In the genomic region with DNA sequence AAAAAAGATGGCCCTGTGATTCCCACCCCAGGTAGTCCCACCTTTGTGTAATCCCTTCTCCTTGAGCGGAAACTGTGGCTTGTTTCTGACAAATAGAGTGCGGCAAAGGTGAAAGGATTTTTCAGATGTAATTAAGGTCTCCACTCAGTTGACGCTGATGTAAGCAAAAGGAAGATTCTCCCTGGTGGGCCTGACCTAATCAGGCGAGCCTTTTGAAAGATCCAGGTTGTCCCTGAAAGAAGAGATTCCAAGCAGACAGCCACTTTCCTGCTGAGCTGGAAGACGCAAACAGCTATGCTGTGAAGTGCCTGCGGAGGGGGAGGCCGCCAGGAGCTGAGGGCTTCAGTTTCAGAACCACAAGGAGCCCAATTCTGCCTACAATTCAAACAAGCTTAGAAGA, we compare ENCODE assay signal across 8 cellular contexts. TPM values are rescaled to one million over a fixed set of nuclear protein-coding genes. Genes with fewer than 3 reads are reported as not detected.
"Had no signal": no experiment of that assay in that cellular context is flagged by ENCODE, and none has a peak within 500 bp of the region (broad histone marks: within the 10 kb centered on the region; RNA-seq: fewer than 3 reads in every experiment).

No MANE protein-coding gene starts in this region.

- H3K27ac ChIP-seq: GM23248 had no signal

- H3K36me3 Mint-ChIP-seq: IgD-negative memory B cell had no signal

- H3K4me3 ChIP-seq: GM23248 had no signal

- H3K9ac ChIP-seq: GM23248 had no signal

- H2AFZ ChIP-seq: GM23248 had no signal

- DNase-seq: GM23248, GOT3, H9, HCEC 1CT, KG1 had no signal

- H3K4me3 Mint-ChIP-seq: H9, IgD-negative memory B cell had no signal

- H3K9me3 Mint-ChIP-seq: H9 had no signal

- H3K27ac Mint-ChIP-seq: H9 had no signal

- FAIRE-seq: H54, HTR-8/SVneo had no signal

RNA-seq across cellular contexts. Expression of gene PTGES, which starts 24.1 kb away (rescaled TPM):
- polyA plus RNA-seq: IgD-negative memory B cell had no signal
